Comparison of ENCODE assay signal across 7 cellular contexts in the genomic region with DNA sequence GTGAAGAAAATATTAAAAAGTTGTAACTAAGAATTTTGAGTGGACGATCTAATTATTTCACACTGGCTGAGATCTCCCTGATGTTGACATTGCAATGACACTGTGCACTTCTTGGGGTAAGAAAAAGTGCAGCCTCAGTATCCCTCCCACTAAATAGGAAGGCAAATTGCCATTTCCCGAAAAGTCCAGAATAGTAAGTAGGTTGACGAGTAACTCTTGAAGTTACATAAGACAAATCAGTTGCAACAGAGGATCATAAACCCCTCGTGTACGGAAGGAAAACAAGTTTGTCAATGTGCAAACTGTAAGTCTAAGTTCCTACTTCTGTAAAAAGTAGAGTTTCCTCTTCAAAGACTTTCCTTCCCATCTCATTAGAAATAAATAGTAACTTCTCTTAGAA. TPM values are rescaled to one million over a fixed set of nuclear protein-coding genes. Genes with fewer than 3 reads are reported as not detected.
"Had no signal": no experiment of that assay in that cellular context is flagged by ENCODE, and none has a peak within 500 bp of the region (broad histone marks: within the 10 kb centered on the region; RNA-seq: fewer than 3 reads in every experiment).

No MANE protein-coding gene starts in this region.

RNA-seq across cellular contexts. Expression of a gene that starts 21.8 kb away (rescaled TPM):
- total RNA-seq: activated CD4-positive, alpha-beta memory T cell treated with anti-CD3 and anti-CD28 coated beads for 36 hours; activated CD4-positive, alpha-beta T cell treated with anti-CD3 and anti-CD28 coated beads, Interleukin-2, amount 10 ng/mL, durations not matched to agents 7 days and 5 days; activated naive CD4-positive, alpha-beta T cell treated with anti-CD3 and anti-CD28 coated beads, Interleukin-2, amount 50 U/mL, for 72 hours; activated T-cell treated with anti-CD3 and anti-CD28 coated beads, Interleukin-2, amount 50 U/mL, for 4 hours; astrocyte; PC-3; T-cell had no signal
